Comparison of ENCODE assay signal across 8 cellular contexts in the genomic region with DNA sequence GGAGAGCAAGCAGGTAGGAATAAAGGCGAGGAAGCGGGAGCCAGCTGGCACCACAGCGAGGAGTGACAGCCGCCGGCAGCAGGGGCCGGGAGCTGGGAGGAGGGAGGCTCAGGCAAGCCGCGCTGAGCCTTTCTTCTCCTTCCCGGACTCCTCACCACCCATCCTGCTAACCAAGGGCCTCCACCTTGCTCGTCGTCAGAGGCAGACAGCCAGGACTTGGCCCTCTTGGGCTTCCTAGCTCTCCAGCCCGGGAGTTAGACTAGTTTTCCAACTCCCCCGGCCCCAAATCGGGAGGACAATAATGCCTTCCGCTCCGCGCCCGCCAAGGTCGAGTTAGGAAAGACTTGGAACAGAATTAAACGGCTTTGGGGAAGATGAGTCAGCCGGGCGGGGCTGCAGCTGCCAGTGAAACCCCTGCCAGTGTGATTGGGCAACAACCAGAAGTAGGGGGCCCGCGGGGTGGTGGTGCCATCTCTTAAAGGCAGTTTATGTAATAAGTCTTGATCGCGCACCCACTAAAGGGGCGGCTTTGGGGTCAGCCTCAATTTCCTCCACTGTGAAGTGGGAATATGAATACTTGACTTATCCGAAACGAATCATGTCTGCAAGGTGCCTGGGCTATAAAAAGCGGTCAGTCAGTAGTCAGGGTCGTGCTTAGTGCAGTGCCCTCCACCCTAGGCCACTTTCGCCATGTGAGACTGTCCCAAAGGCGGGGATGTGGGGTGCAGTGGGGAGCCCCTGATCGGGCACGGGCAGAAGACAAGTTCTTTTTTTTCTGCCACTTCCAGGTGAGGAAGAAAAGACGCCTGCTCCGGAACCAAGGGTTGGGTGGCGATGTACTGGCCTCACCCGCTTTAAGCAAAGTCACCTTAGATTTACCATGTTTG. TPM values are rescaled to one million over a fixed set of nuclear protein-coding genes. Genes with fewer than 3 reads are reported as not detected.
DNase-seq lines count a peak whose midpoint lies in the region; ATAC-seq lines count a peak whose summit lies in the region.

No MANE protein-coding gene starts in this region.

- no peaks in the 10 kb centered on the region for H3K27me3 ChIP-seq in trophoblast cell (ENCODE audit: insufficient read depth, low read length)

- no peak overlapping the region for H2BK5ac ChIP-seq in trophoblast cell (ENCODE audit: low read depth, low read length, poor library complexity)

- H3K4me3 ChIP-seq in trophoblast cell (ENCODE audit: low read depth, low read length), result no peak overlapping the region

- H3K9me3 ChIP-seq in trophoblast cell (ENCODE audit: insufficient read depth, low read depth, low read length), result no peaks in the 10 kb centered on the region

- H3K4me1 ChIP-seq in trophoblast cell (ENCODE audit: control insufficient read depth in 1 of 2, insufficient read depth in 2 of 2, low read length in 2 of 2), result peaks cover 1 to 5% of the 10 kb centered on the region in 2 experiments

- no peak overlapping the region for H3K14ac ChIP-seq in trophoblast cell (ENCODE audit: low read length)

- WGBS in trophoblast cell (ENCODE audit: extremely low coverage, insufficient coverage, insufficient read length), result no CpG with 5 or more reads among the region's 39 CpGs

- no peak overlapping the region for H2AFZ ChIP-seq in trophoblast cell (ENCODE audit: insufficient read depth, low read length, poor library complexity)

- H3K27me3 Mint-ChIP-seq in activated naive CD8-positive, alpha-beta T cell treated with anti-CD3 and anti-CD28 coated beads for 36 hours, result peaks cover 3% of the 10 kb centered on the region

- DNase-seq in DMS153 treated with DMSO at 0.1 percent for 48 hours (lab: John Stamatoyannopoulos, UW; ENCODE audit: unreplicated experiment), result peak; percentile 64
- DNase-seq in DMS153 (lab: John Stamatoyannopoulos, UW), result no peak
- peak; percentile 19 to 64 for DNase-seq in NCI-H446 (lab: John Stamatoyannopoulos, UW)
- peak; percentile 41 for DNase-seq in activated naive CD8-positive, alpha-beta T cell treated with anti-CD3 and anti-CD28 coated beads for 36 hours
- peak; percentile 81 for DNase-seq in cardiac septum (ENCODE audit: low spot score)
- peak in 1 of 2 donors; percentile 44 for DNase-seq in trophoblast cell
- DNase-seq in medulla oblongata (ENCODE audit: extremely low spot score), result no peak

- no peak overlapping the region for H2BK120ac ChIP-seq in trophoblast cell (ENCODE audit: insufficient read depth, low read length, poor library complexity)

- no peak overlapping the region for H3K23ac ChIP-seq in trophoblast cell (ENCODE audit: low read length)

- no peak overlapping the region for H4K91ac ChIP-seq in trophoblast cell (ENCODE audit: low read depth, low read length)

- intact Hi-C loops in cardiac septum (cut with DNase I), result no loop called here

- H2BK12ac ChIP-seq in trophoblast cell (ENCODE audit: low read length), result no peak overlapping the region

- H3K18ac ChIP-seq in trophoblast cell (ENCODE audit: low read length), result no peak overlapping the region

- H3K79me2 ChIP-seq in trophoblast cell (ENCODE audit: control insufficient read depth, insufficient read depth, low read length, poor library complexity), result no peaks in the 10 kb centered on the region

- no peak overlapping the region for H3K9ac ChIP-seq in trophoblast cell (ENCODE audit: low read length)

- no peak overlapping the region for H2AK5ac ChIP-seq in trophoblast cell (ENCODE audit: low read length)

- peaks cover 18% of the 10 kb centered on the region for H3K4me1 Mint-ChIP-seq in activated naive CD8-positive, alpha-beta T cell treated with anti-CD3 and anti-CD28 coated beads for 36 hours

- no peak overlapping the region for H3K27ac ChIP-seq in trophoblast cell (ENCODE audit: low read depth, low read length)

- H3K4me2 ChIP-seq in trophoblast cell (ENCODE audit: low read length), result peak overlapping the region; percentile 82

- H4K8ac ChIP-seq in trophoblast cell (ENCODE audit: low read depth, low read length), result no peak overlapping the region

- H3K27ac Mint-ChIP-seq in activated naive CD8-positive, alpha-beta T cell treated with anti-CD3 and anti-CD28 coated beads for 36 hours, result no peak overlapping the region

- H3K36me3 Mint-ChIP-seq in activated naive CD8-positive, alpha-beta T cell treated with anti-CD3 and anti-CD28 coated beads for 36 hours, result no peaks in the 10 kb centered on the region

- no peak overlapping the region for H3K4ac ChIP-seq in trophoblast cell (ENCODE audit: low read depth, low read length)

- no peaks in the 10 kb centered on the region for H3K79me1 ChIP-seq in trophoblast cell (ENCODE audit: low read length)

- no peaks in the 10 kb centered on the region for H3K36me3 ChIP-seq in trophoblast cell (ENCODE audit: control insufficient read depth in 1 of 2, insufficient read depth in 2 of 2, low read length in 2 of 2)

- peak overlapping the region; percentile 12 for H4K12ac ChIP-seq in trophoblast cell (ENCODE audit: low read depth, low read length)

- peak overlapping the region; percentile 81 for H3K4me3 Mint-ChIP-seq in activated naive CD8-positive, alpha-beta T cell treated with anti-CD3 and anti-CD28 coated beads for 36 hours

- H3K9me3 Mint-ChIP-seq in activated naive CD8-positive, alpha-beta T cell treated with anti-CD3 and anti-CD28 coated beads for 36 hours, result no peaks in the 10 kb centered on the region

- ATAC-seq in HG03175 (IDR thresholded peaks at IDR 0.05; ENCODE audit: unreplicated experiment), result no peak

RNA-seq across cellular contexts. Expression of gene HSD17B10, which starts 6.7 kb away (rescaled TPM):
- total RNA-seq in activated naive CD8-positive, alpha-beta T cell treated with anti-CD3 and anti-CD28 coated beads for 36 hours, result 100 to 1,000 TPM; 135 to 145 TPM
- total RNA-seq in cardiac septum, result 85.2 TPM
- 60.3 and 62.4 TPM in 2 replicates for polyA plus RNA-seq in trophoblast cell (2013)

RNA-seq across cellular contexts. Expression of gene RIBC1, which starts 18.2 kb away (rescaled TPM):
- 1 to 10 TPM; 1.1 TPM for total RNA-seq in activated naive CD8-positive, alpha-beta T cell treated with anti-CD3 and anti-CD28 coated beads for 36 hours
- 0.81 TPM for total RNA-seq in cardiac septum
- polyA plus RNA-seq in trophoblast cell (2013), result 0.60 and 0.70 TPM in 2 replicates

RNA-seq across cellular contexts. Expression of gene SMC1A, which starts 18.4 kb away (rescaled TPM):
- 100 to 1,000 TPM; 154 to 161 TPM for total RNA-seq in activated naive CD8-positive, alpha-beta T cell treated with anti-CD3 and anti-CD28 coated beads for 36 hours
- 50.8 TPM for total RNA-seq in cardiac septum
- 56.3 and 58.7 TPM in 2 replicates for polyA plus RNA-seq in trophoblast cell (2013)

Comparison
In these comparisons a context has a peak if more than half of its experiments do, and no peak if none do; other contexts are left out.
1. DNase-seq: peak in DMS153 treated with DMSO at 0.1 percent for 48 hours (single experiment), NCI-H446 (2 of 2), activated naive CD8-positive, alpha-beta T cell treated with anti-CD3 and anti-CD28 coated beads for 36 hours (single experiment) and cardiac septum (single experiment); none in DMS153 (single experiment) and medulla oblongata (single experiment).